Comparison of ENCODE assay signal across 21 cellular contexts in the genomic region with DNA sequence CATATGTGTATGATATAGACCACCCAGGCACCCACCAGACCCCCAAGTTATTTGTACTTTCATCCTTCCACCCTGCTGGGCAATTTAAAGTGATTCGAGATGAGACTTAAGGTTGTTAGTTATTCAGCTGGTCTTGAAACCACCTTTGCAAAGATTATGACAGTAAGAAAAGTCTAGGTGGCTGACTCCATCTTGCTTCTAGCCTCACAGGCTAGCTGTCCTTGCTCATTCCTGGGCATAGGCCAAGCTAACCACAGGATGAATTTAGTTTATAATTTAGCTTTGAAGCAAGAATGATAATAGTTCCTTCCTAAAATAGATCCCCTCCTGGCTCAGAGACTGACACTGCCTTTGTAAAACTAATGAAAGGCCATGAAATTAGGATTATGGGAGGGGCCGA.
"Had no signal": no experiment of that assay in that cellular context is flagged by ENCODE, and none has a peak within 500 bp of the region (broad histone marks: within the 10 kb centered on the region; RNA-seq: fewer than 3 reads in every experiment).

No MANE protein-coding gene starts in this region.

- H3K4me1 ChIP-seq: adrenal gland, Peyer's patch had no signal

- H3K4me3 ChIP-seq: adrenal gland, Peyer's patch had no signal

- DNase-seq: activated B cell treated with CpG ODN at 0.5 μM for 24 hours; activated CD4-positive, alpha-beta memory T cell treated with anti-CD3 and anti-CD28 coated beads for 36 hours; activated CD4-positive, alpha-beta T cell treated with anti-CD3 and anti-CD28 coated beads for 1 hour; activated CD4-positive, alpha-beta T cell treated with anti-CD3 and anti-CD28 coated beads, Interleukin-2, amount 10 ng/mL, durations not matched to agents 24 days and 14 days; activated CD8-positive, alpha-beta memory T cell treated with anti-CD3 and anti-CD28 coated beads for 24 hours; activated gamma-delta T cell; activated naive CD4-positive, alpha-beta T cell treated with anti-CD3 and anti-CD28 coated beads for 36 hours; activated T-cell treated with anti-CD3 and anti-CD28 coated beads for 4 hours; activated T-cell treated with anti-CD3 and anti-CD28 coated beads, Interleukin-2, amount 50 U/mL, for 48 hours; adrenal gland; anterior cingulate cortex; MM.1S; NCI-H1105 treated with DMSO at 0.1 percent for 48 hours; NCI-H1436 treated with DMSO at 0.1 percent for 48 hours; NCI-H187; NCI-H2081 treated with DMSO at 0.1 percent for 48 hours; NCI-H446; NCI-H524; Peyer's patch; SHP77 treated with DMSO at 0.1 percent for 48 hours had no signal

- H3K36me3 ChIP-seq: adrenal gland, Peyer's patch had no signal

- H3K27me3 ChIP-seq: adrenal gland, Peyer's patch had no signal

- H3K27ac ChIP-seq: adrenal gland, Peyer's patch had no signal

- ATAC-seq: activated T-helper 17 cell treated with anti-CD3 and anti-CD28 coated beads, Interleukin-2, amount 50 U/mL, for 72 hours had no signal
